In genomic region chr17:78173025-78173715, GRCh38 we compare ENCODE assay signal across 1 cellular context.
TF ChIP-seq lines count a peak whose summit lies in the region.

No MANE protein-coding gene starts in this region.

TF ChIP-seq in H1, 55 proteins besides CTCF, POLR2A, EP300 and RAD21:
- TF ChIP-seq CBX8 (IDR thresholded peaks at IDR 0.05; ENCODE audit: borderline replicate concordance, low read depth, low read length), result no peak
- TF ChIP-seq TCF12 (IDR thresholded peaks at IDR 0.05; ENCODE audit: low read depth, low read length), result no peak
- no peak for TF ChIP-seq KDM4A (IDR thresholded peaks at IDR 0.05; ENCODE audit: low read depth, low read length, severe bottlenecking)
- TF ChIP-seq TAF7 (optimal IDR thresholded peaks at IDR 0.05; ENCODE audit: borderline replicate concordance, low read depth, low read length), result no peak
- TF ChIP-seq BCL11A (IDR thresholded peaks at IDR 0.05; ENCODE audit: low read depth in 2 of 2, low read length in 2 of 2), result no peak
- no peak for TF ChIP-seq RXRA (IDR thresholded peaks at IDR 0.05; ENCODE audit: insufficient read depth, low read depth, low read length)
- TF ChIP-seq TAF1 (IDR thresholded peaks at IDR 0.05; ENCODE audit: low read depth, low read length), result no peak
- TF ChIP-seq HDAC2 (IDR thresholded peaks at IDR 0.05; ENCODE audit: borderline replicate concordance in 1 of 2, low read depth in 2 of 2, low read length in 2 of 2), result no peak
- TF ChIP-seq YY1 (IDR thresholded peaks at IDR 0.05; ENCODE audit: low read depth, low read length), result no peak
- no peak for TF ChIP-seq FOSL1 (IDR thresholded peaks at IDR 0.05; ENCODE audit: insufficient read depth, low read depth, low read length)
- no peak for TF ChIP-seq SIX5 (IDR thresholded peaks at IDR 0.05; ENCODE audit: low read depth, low read length)
- no peak for TF ChIP-seq PHF8 (conservative IDR thresholded peaks at IDR 0.05; ENCODE audit: low read depth, low read length)
- no peak for TF ChIP-seq POU5F1 (IDR thresholded peaks at IDR 0.05; ENCODE audit: low read depth, low read length)
- no peak for TF ChIP-seq EGR1 (IDR thresholded peaks at IDR 0.05; ENCODE audit: borderline replicate concordance, low read depth, low read length)
- TF ChIP-seq E2F6 (IDR thresholded peaks at IDR 0.05), result no peak
- TF ChIP-seq ASH2L (IDR thresholded peaks at IDR 0.05; ENCODE audit: low read length), result no peak
- TF ChIP-seq SRF (IDR thresholded peaks at IDR 0.05; ENCODE audit: low read depth, low read length), result no peak
- no peak for TF ChIP-seq KDM1A (IDR thresholded peaks at IDR 0.05; ENCODE audit: borderline replicate concordance, low read length)
- no peak for TF ChIP-seq CHD2 (IDR thresholded peaks at IDR 0.05; ENCODE audit: low read length)
- TF ChIP-seq RFX5 (IDR thresholded peaks at IDR 0.05; ENCODE audit: borderline replicate concordance, low read depth, low read length), result no peak
